Comparison of ENCODE assay signal across 2 cellular contexts in the genomic region with DNA sequence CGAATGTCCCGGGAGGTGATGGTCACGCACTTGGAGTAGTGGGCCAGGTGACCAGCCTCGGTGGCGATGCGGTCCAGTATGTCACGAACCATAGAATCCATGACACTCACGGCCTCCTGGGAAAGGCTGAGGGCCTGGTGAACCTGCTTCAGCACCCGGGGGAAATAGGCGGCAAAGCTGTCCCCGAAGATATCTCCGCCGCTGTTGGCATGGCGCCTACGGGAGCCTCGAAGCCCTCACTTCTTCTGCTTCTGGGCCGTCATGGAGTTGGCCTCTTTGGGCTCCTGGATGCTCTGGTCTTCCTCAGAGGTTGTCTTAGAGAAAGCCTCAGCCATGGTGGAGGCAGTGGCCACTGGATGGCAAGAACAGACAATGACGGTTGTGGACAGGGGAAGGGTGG. TPM values are rescaled to one million over a fixed set of nuclear protein-coding genes. Genes with fewer than 3 reads are reported as not detected.
"Had no signal": no experiment of that assay in that cellular context is flagged by ENCODE, and none has a peak within 500 bp of the region (broad histone marks: within the 10 kb centered on the region; RNA-seq: fewer than 3 reads in every experiment).

No MANE protein-coding gene starts in this region.

RNA-seq across cellular contexts. Expression of gene TMSB15C, which starts 13.4 kb away (rescaled TPM):
- total RNA-seq: G401 had no signal

RNA-seq across cellular contexts. Expression of gene H2BW2, which starts 22.9 kb away (rescaled TPM):
- total RNA-seq: G401, GM12878 had no signal

RNA-seq across cellular contexts. Expression of gene H2BW1, which starts 49.1 kb away (rescaled TPM):
- total RNA-seq: G401, GM12878 had no signal
